9 cellular contexts compared by ENCODE assay signal in the genomic region with DNA sequence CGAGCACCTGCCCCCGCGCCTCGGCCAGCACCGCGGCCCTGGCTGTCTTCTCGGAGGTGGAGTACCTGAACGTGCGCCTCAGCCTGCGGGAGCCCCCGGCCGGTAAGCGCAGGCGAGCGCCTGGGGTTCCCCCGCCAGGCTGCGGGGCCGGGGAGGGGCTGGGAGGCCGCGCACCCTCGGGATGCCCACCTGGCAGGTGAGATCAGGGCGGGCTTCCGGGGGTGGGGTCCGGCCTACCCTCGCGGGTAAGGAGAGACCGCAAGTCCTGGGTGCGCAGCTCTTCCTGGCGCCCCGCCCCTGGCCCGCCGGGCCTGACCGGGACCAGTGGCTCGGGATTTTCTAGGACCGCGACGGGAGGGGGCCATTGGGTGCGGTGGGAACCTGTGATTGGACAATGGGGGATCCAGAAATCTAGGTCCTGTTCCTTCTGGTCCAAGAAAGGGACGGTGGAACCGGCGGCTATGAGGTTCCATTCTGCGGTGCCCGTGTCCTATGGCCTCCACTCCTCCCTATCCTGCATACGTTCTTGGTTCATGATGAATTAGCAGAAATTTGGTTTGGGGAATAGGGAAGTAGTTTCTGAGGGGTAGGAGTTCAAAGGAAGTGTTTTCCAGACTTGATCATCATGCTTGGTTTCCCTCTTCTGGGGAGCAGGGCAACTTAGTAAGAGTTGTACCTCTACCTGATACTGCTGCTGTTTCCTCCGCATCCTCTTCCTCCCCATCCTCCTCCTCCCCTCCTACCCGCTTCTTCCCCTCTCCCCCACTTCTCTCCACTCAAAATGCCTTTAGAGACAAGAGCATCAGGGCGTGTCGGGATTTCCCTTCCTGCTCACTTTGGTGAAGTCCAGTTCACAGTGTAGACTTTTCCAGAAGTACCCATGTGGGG. TPM values are rescaled to one million over a fixed set of nuclear protein-coding genes. Genes with fewer than 3 reads are reported as not detected.
A peak's percentile ranks its signal among the peaks of the same experiment; 100 is the strongest.
DNase-seq lines count a peak whose midpoint lies in the region; ATAC-seq, FAIRE-seq and TF ChIP-seq lines count a peak whose summit lies in the region.
"Had no signal": no experiment of that assay in that cellular context is flagged by ENCODE, and none has a peak within 500 bp of the region (broad histone marks: within the 10 kb centered on the region; RNA-seq: fewer than 3 reads in every experiment).

No MANE protein-coding gene starts in this region.

- no peak for DNase-seq in A549 (ENCODE audit: low read depth in 1 of 2, low spot score in 1 of 2)
- DNase-seq in HCEC 1CT, result peak; percentile 24
- DNase-seq in transverse colon, result peak; percentile 66

- no peak for TF ChIP-seq POLR2A in A549 (IDR thresholded peaks at IDR 0.05; ENCODE audit: low read length)
- TF ChIP-seq POLR2A in transverse colon (IDR thresholded peaks at IDR 0.05), result no peak

- no peaks in the 10 kb centered on the region for H3K27me3 ChIP-seq in esophagus (ENCODE audit: control insufficient read depth in 1 of 2, insufficient read depth in 2 of 2, low read length in 2 of 2)
- H3K27me3 ChIP-seq in mucosa of rectum (ENCODE audit: control insufficient read depth in 2 of 2, insufficient read depth in 2 of 2, low read length in 2 of 2), result no peaks in the 10 kb centered on the region
- H3K27me3 ChIP-seq in transverse colon, result no peaks in the 10 kb centered on the region

- H3K4me1 ChIP-seq in A549, result no peaks in the 10 kb centered on the region
- H3K4me1 ChIP-seq in esophagus (ENCODE audit: control insufficient read depth in 2 of 2, insufficient read depth in 2 of 2, low read length in 1 of 2), result peaks cover 0 to 5% of the 10 kb centered on the region in 2 donors
- peaks cover 15 to 31% of the 10 kb centered on the region in 2 donors for H3K4me1 ChIP-seq in mucosa of rectum (ENCODE audit: control insufficient read depth in 2 of 2, insufficient read depth in 2 of 2, low read length in 2 of 2)
- peaks cover 19 to 52% (median 38%) of the 10 kb centered on the region in 4 donors for H3K4me1 ChIP-seq in transverse colon

- H3K36me3 ChIP-seq in esophagus (ENCODE audit: control insufficient read depth in 2 of 2, insufficient read depth in 2 of 2, low read length in 1 of 2) (no peaks in the 10 kb centered on the region), mucosa of rectum (ENCODE audit: control insufficient read depth in 2 of 2, insufficient read depth in 2 of 2, low read length in 2 of 2) (peaks cover 0 to 15% of the 10 kb centered on the region in 2 donors), transverse colon (no peaks in the 10 kb centered on the region)

- TF ChIP-seq CTCF in A549 (IDR thresholded peaks at IDR 0.05) (no peak), VCaP (conservative IDR thresholded peaks at IDR 0.05) (no peak), transverse colon (IDR thresholded peaks at IDR 0.05) (no peak)

- peak overlapping the region; percentile 87 for H3K4me2 ChIP-seq in A549

- H3K9me3 ChIP-seq in A549 (0 out of 3 replicates have a peak, but pooled peaks cover 3% of the 10 kb centered on the region), esophagus (ENCODE audit: control insufficient read depth in 2 of 2, insufficient read depth in 1 of 2, low read depth in 1 of 2, low read length in 1 of 2) (no peaks in the 10 kb centered on the region), mucosa of rectum (ENCODE audit: control insufficient read depth in 2 of 2, low read length in 2 of 2) (no peaks in the 10 kb centered on the region), transverse colon (no peaks in the 10 kb centered on the region)

- H3K27ac ChIP-seq in A549, result peak overlapping the region; percentile 39 to 71; a peak in 5 of 6 replicates
- H3K27ac ChIP-seq in VCaP, result peak overlapping the region; percentile 80
- peak overlapping the region; percentile 73 to 87 for H3K27ac ChIP-seq in esophagus (ENCODE audit: low read depth in 2 of 2, low read length in 1 of 2)
- peak overlapping the region; percentile 91 to 92 for H3K27ac ChIP-seq in mucosa of rectum (ENCODE audit: low read depth in 2 of 2, low read length in 2 of 2)
- H3K27ac ChIP-seq in transverse colon, result peak overlapping the region; percentile 96 to 99 (median 98)

- POLR2A ChIA-PET in A549 (lab: Yijun Ruan, JAX), result no interaction called here

- no peak for FAIRE-seq in A549 (lab: Jason Lieb, UNC)
- FAIRE-seq: GM18507 had no signal

- TF ChIP-seq RAD21 in A549 (conservative IDR thresholded peaks at IDR 0.05 in 1 of 2, IDR thresholded peaks at IDR 0.05 in 1 of 2), result no peak

- H3K9ac ChIP-seq in mucosa of rectum (ENCODE audit: low read depth in 1 of 2, low read length in 2 of 2), result peak overlapping the region; percentile 82 to 95

- 47% methylated on average over 24 of the region's 48 CpGs for WGBS in A549 (ENCODE audit: missing lambda C conversion rate)
- 4 to 6% methylated on average over 45 to 48 of the region's 48 CpGs for WGBS in esophagus, 2 donors
- WGBS in transverse colon (ENCODE audit: low coverage in 1 of 2), 2 donors, result 9 to 13% methylated on average over 5 to 20 of the region's 48 CpGs

- TF ChIP-seq EP300 in A549 (IDR thresholded peaks at IDR 0.05) (no peak), transverse colon (IDR thresholded peaks at IDR 0.05; ENCODE audit: low read depth) (no peak)

- intact Hi-C loops in transverse colon (cut with DNase I; ENCODE audit: low total_unique reads), result loop anchor here (5.0 to 10.0 kb wide), 2 partner anchors 56 to 57 kb away; no protein-coding TSS in a partner anchor

- in situ Hi-C loops in transverse colon (cut with MboI; ENCODE audit: low pct_ligation_motif_present in 1 of 4, low pct_unique_long_range_greater_than_20kb in 1 of 4, low sequenced_read_pairs in 3 of 4), result no loop called here

- ATAC-seq in A549 (no peak), HG03520 (IDR thresholded peaks at IDR 0.05; ENCODE audit: unreplicated experiment) (no peak), HG02571 (IDR thresholded peaks at IDR 0.05; ENCODE audit: unreplicated experiment) (no peak)

- H3K4me3 ChIP-seq in A549 (peak overlapping the region; percentile 55), esophagus (ENCODE audit: low read depth in 1 of 2, low read length in 2 of 2) (peak overlapping the region; percentile 60 to 88), mucosa of rectum (ENCODE audit: low read length in 2 of 2) (peak overlapping the region; percentile 93), transverse colon (peak overlapping the region; percentile 90 to 99 (median 96))

- CTCF ChIA-PET in A549 (lab: Yijun Ruan, JAX), result no interaction called here

TF ChIP-seq in A549, 52 proteins besides CTCF, POLR2A, EP300 and RAD21:
- 0 out of 2 replicates have a peak, but pooled peaks have one; percentile 73 for TF ChIP-seq RNF2 (IDR thresholded peaks at IDR 0.05; ENCODE audit: borderline replicate concordance, low read depth)
- no peak for TF ChIP-seq SREBF2 (IDR thresholded peaks at IDR 0.05)

RNA-seq across cellular contexts. Expression of a gene that starts 0.8 kb away (rescaled TPM):
- polyA plus RNA-seq in A549 (2011; rRNA removed) (1.8 and 2.2 TPM in 2 replicates), A549 (2017; fragmentation: RNase III; extraction: RNeasy Plus Mini Kit Qiagen cat#74134 plus additional on column Dnase treatment) (0.15 to 0.20 TPM (median 0.19 TPM) in 3 replicates), esophagus (1 to 10 TPM; 4.5 to 5.2 TPM)
- 0.19 and 0.23 TPM in 2 replicates for polyA plus RNA-seq in A549 (2012; cell fraction: cytosol; rRNA removed)
- polyA plus RNA-seq in A549 (2012; cell fraction: nucleus; rRNA removed), result 0.18 and 0.26 TPM in 2 replicates
- polyA minus RNA-seq in A549 (2011; rRNA and poly(A)+ RNA removed), result 0.73 and 0.95 TPM in 2 replicates
- 100 to 1,000 TPM in 1 of 4 donors, 10 to 100 TPM in 3; 35.9 to 188 (median 70.7) TPM for total RNA-seq in transverse colon

Comparison
In these comparisons a context has a peak if more than half of its experiments do, and no peak if none do; other contexts are left out.
1. DNase-seq: peak in HCEC 1CT (single experiment) and transverse colon (single experiment); none in A549 (0 of 2).
2. Peak in every context shown above with its lines, with median percentiles within 50 percentile points of each other: H3K27ac ChIP-seq and H3K4me3 ChIP-seq.